ENCODE assay signal across 8 cellular contexts in genomic region chr12:2877047-2877958, GRCh38.
DNase-seq lines count a peak whose midpoint lies in the region; ATAC-seq and TF ChIP-seq lines count a peak whose summit lies in the region.

FOXM1 (minus strand) TSS chr12:2877174; CDS start chr12:2874478, 2,696 bp downstream.
RHNO1 (plus strand) TSS chr12:2877223; CDS start chr12:2885367, 8,144 bp downstream.

- DNase-seq in AG04449 (ENCODE audit: low read depth, low spot score) = no peak
- DNase-seq in NCI-H2227 (lab: John Stamatoyannopoulos, UW; ENCODE audit: unreplicated experiment) = peak; percentile 89
- peak; percentile 58 to 77 (median 74) for DNase-seq in activated CD4-positive, CD25-positive, alpha-beta regulatory T cell (lab: John Stamatoyannopoulos, UW)
- peak in 60 of 61 donors; percentile 43 to 94 (median 85) for DNase-seq in caudate nucleus (lab: John Stamatoyannopoulos, UW)
- peak; percentile 89 for DNase-seq in iris pigment epithelial cell (ENCODE audit: low read depth)
- DNase-seq in stimulated activated CD4-positive, alpha-beta T cell treated with anti-CD3 and anti-CD28 coated beads, Interleukin-12 subunit alpha, Interleukin-12 subunit beta, amount 100 ng/mL, for 24 hours (ENCODE audit: low read depth in 2 of 2) = peak; percentile 75 to 80

- TF ChIP-seq CTCF in AG04449 (IDR thresholded peaks at IDR 0.05; ENCODE audit: insufficient read depth, low read length, missing control alignments) = peak; percentile 26

- H3K27ac ChIP-seq in caudate nucleus (ENCODE audit: low read depth, low read length) = peak within 1 kb of the TSS; percentile 88

- H3K4me3 ChIP-seq in AG04449 (ENCODE audit: low read depth, low read length) = peak within 1 kb of the TSS; percentile 76

- CTCF ChIA-PET in AG04449 (lab: Yijun Ruan, JAX) = interaction anchor here (0.7 to 2.6 kb wide), 7 partner anchors 10 to 157 kb away, joined by 3 to 21 read pairs (median 5); partner anchors contain the start of gene ITFG2

- ATAC-seq in GM18907 (IDR thresholded peaks at IDR 0.05; ENCODE audit: unreplicated experiment) (peak; percentile 85), HG03159 (IDR thresholded peaks at IDR 0.05; ENCODE audit: unreplicated experiment) (peak; percentile 76)

- POLR2A ChIA-PET in AG04449 (lab: Yijun Ruan, JAX) = interaction anchor here (1.1 to 1.3 kb wide), 2 partner anchors 13 to 15 kb away, joined by 3 to 5 read pairs; partner anchors contain the start of gene TULP3
